In genomic region chr16:24748242-24748641, GRCh38 we compare ENCODE assay signal across 9 cellular contexts. TPM values are rescaled to one million over a fixed set of nuclear protein-coding genes. Genes with fewer than 3 reads are reported as not detected.
A peak's percentile ranks its signal among the peaks of the same experiment; 100 is the strongest.
DNase-seq lines count a peak whose midpoint lies in the region; ATAC-seq, FAIRE-seq and TF ChIP-seq lines count a peak whose summit lies in the region.
"Had no signal": no experiment of that assay in that cellular context is flagged by ENCODE, and none has a peak within 500 bp of the region (broad histone marks: within the 10 kb centered on the region; RNA-seq: fewer than 3 reads in every experiment).

No MANE protein-coding gene starts in this region.

- TF ChIP-seq CTCF in keratinocyte (optimal IDR thresholded peaks at IDR 0.05 in 1 of 3, IDR thresholded peaks at IDR 0.05 in 1 of 3, conservative IDR thresholded peaks at IDR 0.05 in 1 of 3; ENCODE audit: extremely low read depth in 1 of 3, insufficient read depth in 2 of 3, low read length in 3 of 3) (no peak), kidney (IDR thresholded peaks at IDR 0.05; ENCODE audit: borderline replicate concordance, extremely low read depth, insufficient read depth) (no peak)

- H3K9ac ChIP-seq in keratinocyte (ENCODE audit: control insufficient read depth, extremely low read depth, insufficient read depth, low read length) (no peak overlapping the region), kidney (ENCODE audit: low read length in 2 of 2) (no peak overlapping the region)
- H3K9ac ChIP-seq: parathyroid adenoma had no signal

- peaks cover 2 to 3% of the 10 kb centered on the region in 2 experiments for H3K36me3 ChIP-seq in keratinocyte (ENCODE audit: control insufficient read depth in 2 of 2, extremely low read depth in 1 of 2, insufficient read depth in 2 of 2, low read length in 2 of 2)
- H3K36me3 ChIP-seq in kidney (ENCODE audit: control insufficient read depth in 1 of 2, insufficient read depth in 2 of 2, low read length in 2 of 2) = no peaks in the 10 kb centered on the region

- H2AFZ ChIP-seq in keratinocyte (ENCODE audit: control insufficient read depth, low read length) = no peak overlapping the region
- H2AFZ ChIP-seq: parathyroid adenoma had no signal

- peak; percentile 97 for FAIRE-seq in keratinocyte (lab: Jason Lieb, UNC)
- FAIRE-seq in urothelium cell line (lab: Jason Lieb, UNC) = peak; percentile 42
- no peak for FAIRE-seq in kidney (lab: Jason Lieb, UNC)

- H3K4me3 ChIP-seq in keratinocyte (ENCODE audit: control insufficient read depth in 2 of 3, extremely low read depth in 1 of 3, insufficient read depth in 2 of 3, low read depth in 1 of 3, low read length in 3 of 3) (no peak overlapping the region), kidney (ENCODE audit: low read length in 2 of 2) (no peak overlapping the region)

- no peaks in the 10 kb centered on the region for H3K9me3 ChIP-seq in keratinocyte (ENCODE audit: control insufficient read depth, low read depth, low read length)
- H3K9me3 ChIP-seq in kidney (ENCODE audit: control insufficient read depth in 1 of 2, low read length in 2 of 2) = no peaks in the 10 kb centered on the region

- H3K27ac ChIP-seq in keratinocyte (ENCODE audit: control insufficient read depth, insufficient read depth, low read length) = peak overlapping the region; percentile 57
- no peak overlapping the region for H3K27ac ChIP-seq in kidney (ENCODE audit: low read depth in 2 of 2, low read length in 2 of 2)
- H3K27ac ChIP-seq: parathyroid adenoma had no signal

- no peaks in the 10 kb centered on the region for H3K27me3 ChIP-seq in keratinocyte (ENCODE audit: control insufficient read depth, extremely low read depth, insufficient read depth, low read length)

- intact Hi-C loops in Right ventricle myocardium inferior (cut with DNase I) (loop anchor here (1.0 kb wide), 1 partner anchor 28 kb away; no protein-coding TSS in a partner anchor), cardiac septum (cut with DNase I) (no loop called here), kidney (cut with DNase I) (no loop called here)

- dilution Hi-C loops in keratinocyte (cut with MboI; ENCODE audit: extremely low pct_ligation_motif_present, low sequenced_read_pairs) = no loop called here

- H3K4me1 ChIP-seq in keratinocyte (ENCODE audit: control insufficient read depth, extremely low read depth, insufficient read depth, low read length) = peaks cover 27% of the 10 kb centered on the region
- H3K4me1 ChIP-seq in kidney (ENCODE audit: control insufficient read depth in 1 of 2, insufficient read depth in 1 of 2, low read depth in 1 of 2, low read length in 2 of 2) = peaks cover 17 to 27% of the 10 kb centered on the region in 2 donors

- DNase-seq in Right ventricle myocardium inferior (ENCODE audit: missing footprints) (no peak), cardiac septum (ENCODE audit: low spot score) (no peak), amniotic stem cell (lab: John Stamatoyannopoulos, UW) (peak; percentile 44), keratinocyte (ENCODE audit: low read depth, low spot score) (no peak), urothelium cell line (ENCODE audit: low spot score) (peak; percentile 53), kidney (no peak), NCI-H82 (lab: John Stamatoyannopoulos, UW) (no peak)

- ATAC-seq in Right ventricle myocardium inferior = peak; percentile 90
- ATAC-seq in HG03442 (IDR thresholded peaks at IDR 0.05; ENCODE audit: unreplicated experiment) = no peak

- no peaks in the 10 kb centered on the region for H3K9me1 ChIP-seq in keratinocyte (ENCODE audit: control insufficient read depth, extremely low read depth, insufficient read depth, low read length)

- peaks cover 89% of the 10 kb centered on the region for H3K79me2 ChIP-seq in keratinocyte (ENCODE audit: control insufficient read depth, insufficient read depth, low read length)

- H3K4me2 ChIP-seq in keratinocyte (ENCODE audit: control insufficient read depth, extremely low read depth, insufficient read depth, low read depth, low read length) = peak overlapping the region; percentile 7

- H4K20me1 ChIP-seq in keratinocyte (ENCODE audit: control insufficient read depth, extremely low read depth, insufficient read depth, low read length) = peaks cover 17% of the 10 kb centered on the region

RNA-seq across cellular contexts. Expression of gene TNRC6A, which starts 18.8 kb away (rescaled TPM):
- 34.8 TPM for total RNA-seq in Right ventricle myocardium inferior
- 35.6 TPM for total RNA-seq in cardiac septum
- polyA plus RNA-seq in keratinocyte = 17.7 to 30.8 TPM (median 23.3 TPM) in 3 replicates
- 18.0 TPM for polyA plus RNA-seq in keratinocyte (2011; ENCODE audit: low read depth)
- 9.5 and 13.9 TPM in 2 replicates for polyA plus RNA-seq in keratinocyte (2011; cell fraction: cytosol; rRNA removed)
- 71.5 and 74.5 TPM in 2 replicates for polyA plus RNA-seq in keratinocyte (2011; cell fraction: nucleus; rRNA removed)
- polyA plus RNA-seq in keratinocyte (2012; ENCODE audit: low replicate concordance) = 12.4 and 21.9 TPM in 2 replicates
- 48.6 to 90.9 TPM (median 50.8 TPM) in 3 replicates for polyA minus RNA-seq in keratinocyte
- 20.0 TPM for polyA minus RNA-seq in keratinocyte (2011; cell fraction: cytosol; rRNA and poly(A)+ RNA removed)
- polyA minus RNA-seq in keratinocyte (2011; cell fraction: nucleus; rRNA and poly(A)+ RNA removed) = 52.5 and 84.1 TPM in 2 replicates
- 61.9 TPM for total RNA-seq in kidney
- polyA plus RNA-seq in kidney (ENCODE audit: insufficient read depth, low read depth, low replicate concordance) = 8.0 TPM

Comparison
In these comparisons a context has a peak if more than half of its experiments do, and no peak if none do; other contexts are left out.
1. DNase-seq: peak in amniotic stem cell (single experiment) and urothelium cell line (single experiment); none in Right ventricle myocardium inferior (single experiment), cardiac septum (single experiment), keratinocyte (single experiment), kidney (single experiment) and NCI-H82 (single experiment).